ENCODE assay signal across 1 cellular context in genomic region chr3:94671078-94671477, GRCh38.
TF ChIP-seq lines count a peak whose summit lies in the region.

No MANE protein-coding gene starts in this region.

TF ChIP-seq in A549, 52 proteins besides CTCF, POLR2A, EP300 and RAD21 (continued from another document):
- TF ChIP-seq, protein P1, sequence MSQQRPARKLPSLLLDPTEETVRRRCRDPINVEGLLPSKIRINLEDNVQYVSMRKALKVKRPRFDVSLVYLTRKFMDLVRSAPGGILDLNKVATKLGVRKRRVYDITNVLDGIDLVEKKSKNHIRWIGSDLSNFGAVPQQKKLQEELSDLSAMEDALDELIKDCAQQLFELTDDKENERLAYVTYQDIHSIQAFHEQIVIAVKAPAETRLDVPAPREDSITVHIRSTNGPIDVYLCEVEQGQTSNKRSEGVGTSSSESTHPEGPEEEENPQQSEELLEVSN (IDR thresholded peaks at IDR 0.05; ENCODE audit: borderline replicate concordance, low read depth) = no peak
- TF ChIP-seq MAFK (IDR thresholded peaks at IDR 0.05; ENCODE audit: partially characterized antibody) (peak; percentile 82), BHLHE40 (IDR thresholded peaks at IDR 0.05; ENCODE audit: low read depth, low read length) (no peak), ZFP36 (IDR thresholded peaks at IDR 0.05; ENCODE audit: borderline replicate concordance, partially characterized antibody) (no peak), FOSL2 (IDR thresholded peaks at IDR 0.05) (no peak), FOSL2 (CRISPR knock-in tag; IDR thresholded peaks at IDR 0.05) (peak; percentile 75), HEYL (CRISPR knock-in tag; IDR thresholded peaks at IDR 0.05) (no peak)
